ENCODE assay signal across 8 cellular contexts in genomic region chr5:176538505-176538806, GRCh38. TPM values are rescaled to one million over a fixed set of nuclear protein-coding genes. Genes with fewer than 3 reads are reported as not detected.
DNase-seq lines count a peak whose midpoint lies in the region; TF ChIP-seq lines count a peak whose summit lies in the region.

No MANE protein-coding gene starts in this region.

- H3K27me3 Mint-ChIP-seq in endothelial cell (ENCODE audit: unreplicated experiment): peaks cover 25% of the 10 kb centered on the region

- H3K4me3 ChIP-seq in HAP-1 (peak overlapping the region; percentile 73), Peyer's patch (peak overlapping the region in 1 of 4 donors; percentile 61), prostate gland (no peak overlapping the region)

- intact Hi-C loops in prostate gland (cut with DNase I): loop anchor here (5.0 kb wide), 1 partner anchor 121 kb away; the partner anchor contains the start of gene CLTB

- H3K27ac Mint-ChIP-seq in endothelial cell (ENCODE audit: unreplicated experiment): peak overlapping the region; percentile 98

- H3K4me1 Mint-ChIP-seq in endothelial cell (ENCODE audit: unreplicated experiment): peaks cover 64% of the 10 kb centered on the region

- no peak for DNase-seq in HAP-1 (ENCODE audit: low spot score in 2 of 2)
- peak in 1 of 3 donors; percentile 34 for DNase-seq in Peyer's patch
- DNase-seq in endothelial cell (ENCODE audit: low spot score): no peak
- DNase-seq in prostate gland (ENCODE audit: low spot score): no peak
- no peak for DNase-seq in COR-L47 (lab: John Stamatoyannopoulos, UW)
- no peak for DNase-seq in RKO (ENCODE audit: low spot score)
- no peak for DNase-seq in GOT3 (lab: John Stamatoyannopoulos, UW)
- no peak for DNase-seq in CD1c-positive myeloid dendritic cell (ENCODE audit: extremely low spot score)

- H3K9me3 ChIP-seq in HAP-1 (no peaks in the 10 kb centered on the region), Peyer's patch (no peaks in the 10 kb centered on the region), prostate gland (no peaks in the 10 kb centered on the region)

- peaks cover 11% of the 10 kb centered on the region for H3K36me3 Mint-ChIP-seq in endothelial cell (ENCODE audit: low read depth, unreplicated experiment)

- H3K27ac ChIP-seq in Peyer's patch (peak overlapping the region; percentile 94 to 100 (median 97)), prostate gland (peak overlapping the region; percentile 98)

- no peak for TF ChIP-seq CTCF in Peyer's patch (IDR thresholded peaks at IDR 0.05)
- TF ChIP-seq CTCF in endothelial cell (IDR thresholded peaks at IDR 0.05; ENCODE audit: unreplicated experiment): no peak
- no peak for TF ChIP-seq CTCF in prostate gland (IDR thresholded peaks at IDR 0.05)

- H3K4me1 ChIP-seq in HAP-1: peaks cover 35% of the 10 kb centered on the region
- peaks cover 17 to 35% (median 29%) of the 10 kb centered on the region in 4 donors for H3K4me1 ChIP-seq in Peyer's patch
- H3K4me1 ChIP-seq in prostate gland (replicated peaks): peaks cover 14% of the 10 kb centered on the region

- H3K4me3 Mint-ChIP-seq in endothelial cell (ENCODE audit: unreplicated experiment): peak overlapping the region; percentile 96

- H3K27me3 ChIP-seq in HAP-1 (ENCODE audit: low read depth) (no peaks in the 10 kb centered on the region), Peyer's patch (no peaks in the 10 kb centered on the region), prostate gland (replicated peaks; ENCODE audit: insufficient read depth) (no peaks in the 10 kb centered on the region)

- no peak for TF ChIP-seq POLR2A in Peyer's patch (IDR thresholded peaks at IDR 0.05)
- TF ChIP-seq POLR2A in prostate gland (IDR thresholded peaks at IDR 0.05): no peak

- H3K36me3 ChIP-seq in HAP-1 (replicated peaks) (peaks cover 7% of the 10 kb centered on the region), Peyer's patch (no peaks in the 10 kb centered on the region), prostate gland (no peaks in the 10 kb centered on the region)

- in situ Hi-C loops in HAP-1 (cut with MboI; ENCODE audit: low sequenced_read_pairs): no loop called here

- WGBS in prostate gland: 42% methylated on average over 6 of the region's 6 CpGs

- H3K9me3 Mint-ChIP-seq in endothelial cell (ENCODE audit: unreplicated experiment): no peaks in the 10 kb centered on the region

RNA-seq across cellular contexts. Expression of gene RNF44, which starts 1.3 kb away (rescaled TPM):
- total RNA-seq in Peyer's patch: 100 to 1,000 TPM in 1 of 4 donors, 10 to 100 TPM in 3; 46.4 to 114 (median 65.3) TPM
- 103 TPM for total RNA-seq in endothelial cell (ENCODE audit: unreplicated experiment)
- 10 to 100 TPM; 26.4 to 43.3 TPM for total RNA-seq in prostate gland

RNA-seq across cellular contexts. Expression of gene CDHR2, which starts 10.7 kb away (rescaled TPM):
- total RNA-seq in Peyer's patch (100 to 1,000 TPM in 3 of 4 donors, 10 to 100 TPM in 1; 39.6 to 823 (median 613) TPM), endothelial cell (ENCODE audit: unreplicated experiment) (0.85 TPM), prostate gland (1 to 10 TPM in 1 of 2 donors, not detected in 1; 1.1 TPM)

Comparison
In these comparisons a context has a peak if more than half of its experiments do, and no peak if none do; other contexts are left out.
1. RNA of gene CDHR2, which starts 10.7 kb away (total RNA-seq): 39.6 to 823 TPM in Peyer's patch; 1.1 TPM in prostate gland and 0.85 TPM in endothelial cell (single experiment); every median in the first group is over 10 times any median in the second.